15 cellular contexts compared by ENCODE assay signal in the genomic region with DNA sequence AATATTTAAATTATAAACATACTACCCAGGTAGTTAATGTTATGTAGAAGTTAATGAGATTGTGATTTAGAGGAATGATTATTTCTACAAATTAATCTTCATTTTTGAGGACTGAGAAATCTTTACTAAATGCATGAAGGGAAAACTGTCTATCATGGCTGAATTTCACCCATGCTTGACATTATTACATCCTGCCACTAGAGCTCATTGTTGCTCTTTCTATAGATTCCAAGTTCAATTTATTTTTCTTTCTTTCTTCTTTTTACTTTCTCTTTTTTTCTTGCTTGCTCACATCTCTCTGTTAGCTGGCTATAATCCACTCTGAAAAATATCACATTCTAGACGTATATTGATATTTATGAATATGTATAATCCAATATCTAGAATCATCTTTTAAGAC.
A peak's percentile ranks its signal among the peaks of the same experiment; 100 is the strongest.
DNase-seq lines count a peak whose midpoint lies in the region; ATAC-seq, FAIRE-seq and TF ChIP-seq lines count a peak whose summit lies in the region.
"Had no signal": no experiment of that assay in that cellular context is flagged by ENCODE, and none has a peak within 500 bp of the region (broad histone marks: within the 10 kb centered on the region; RNA-seq: fewer than 3 reads in every experiment).

No MANE protein-coding gene starts in this region.

- TF ChIP-seq RAD21 in HepG2 (CRISPR knock-in tag; IDR thresholded peaks at IDR 0.05), result no peak

- ATAC-seq in HepG2, result peak; percentile 56; the same call in 2 of the 3 replicates
- ATAC-seq in right lobe of liver, result no peak
- ATAC-seq: body of pancreas, left cardiac atrium had no signal

- H3K27ac ChIP-seq in HepG2 (ENCODE audit: extremely low read length, insufficient read depth, low read length) (no peak overlapping the region), right lobe of liver (no peak overlapping the region), OCI-LY7 (ENCODE audit: low read depth, low read length, poor library complexity, severe bottlenecking) (no peak overlapping the region)
- H3K27ac ChIP-seq: BLaER1, body of pancreas, prostate gland, upper lobe of left lung had no signal

- TF ChIP-seq EP300 in HepG2 (IDR thresholded peaks at IDR 0.05; ENCODE audit: low read depth in 2 of 2, low read length in 2 of 2) (no peak), HepG2 (CRISPR knock-in tag; IDR thresholded peaks at IDR 0.05; ENCODE audit: borderline replicate concordance) (no peak)

- H3K9ac ChIP-seq in HepG2 (ENCODE audit: insufficient read depth, low read depth, low read length), result no peak overlapping the region
- H3K9ac ChIP-seq: BLaER1 had no signal

- BruUV-seq in HepG2 (replicated peaks; lab: Mats Ljungman, UMichigan) (no TSS peak), OCI-LY7 (replicated peaks; lab: Mats Ljungman, UMichigan) (no TSS peak)

- intact Hi-C loops in HepG2 (cut with micrococcal nuclease; ENCODE audit: unreplicated experiment), result no loop called here
- intact Hi-C loops in right lobe of liver (cut with DNase I), result no loop called here
- intact Hi-C loops in OCI-LY7 (cut with micrococcal nuclease; ENCODE audit: unreplicated experiment), result no loop called here

- no peaks in the 10 kb centered on the region for H3K4me1 ChIP-seq in HepG2 (ENCODE audit: insufficient read depth, low read length)
- no peaks in the 10 kb centered on the region for H3K4me1 ChIP-seq in right lobe of liver
- no peaks in the 10 kb centered on the region for H3K4me1 ChIP-seq in OCI-LY7 (ENCODE audit: insufficient read depth, low read length, poor library complexity, severe bottlenecking)
- H3K4me1 ChIP-seq: BLaER1, body of pancreas, prostate gland, upper lobe of left lung had no signal

- H4K20me1 ChIP-seq in HepG2 (ENCODE audit: insufficient read depth, low read length) (no peaks in the 10 kb centered on the region), OCI-LY7 (ENCODE audit: insufficient read depth, low read length) (no peaks in the 10 kb centered on the region)
- H4K20me1 ChIP-seq: BLaER1 had no signal

- H3K4me1 Mint-ChIP-seq in endothelial cell (ENCODE audit: unreplicated experiment), result no peaks in the 10 kb centered on the region
- H3K4me1 Mint-ChIP-seq: IgD-negative memory B cell had no signal

- no peaks in the 10 kb centered on the region for H3K36me3 Mint-ChIP-seq in endothelial cell (ENCODE audit: low read depth, unreplicated experiment)
- H3K36me3 Mint-ChIP-seq: IgD-negative memory B cell had no signal

- H3K4me3 ChIP-seq in HepG2 (replicated peaks in 1 of 3; ENCODE audit: insufficient read depth in 1 of 3, low read depth in 2 of 3, low read length in 3 of 3), result no peak overlapping the region
- no peak overlapping the region for H3K4me3 ChIP-seq in right lobe of liver
- H3K4me3 ChIP-seq in OCI-LY7 (ENCODE audit: low read depth, low read length, poor library complexity, severe bottlenecking), result no peak overlapping the region
- H3K4me3 ChIP-seq: BLaER1, body of pancreas, prostate gland, upper lobe of left lung had no signal

- DNase-seq in HepG2 (ENCODE audit: low spot score), result no peak
- no peak for DNase-seq in right lobe of liver
- no peak for DNase-seq in OCI-LY7 (ENCODE audit: low spot score)
- no peak for DNase-seq in endothelial cell (ENCODE audit: low spot score)
- no peak for DNase-seq in foreskin melanocyte
- no peak for DNase-seq in stimulated activated CD4-positive, alpha-beta T cell treated with anti-CD3 and anti-CD28 coated beads, Interleukin-4, amount 100 ng/mL, for 24 hours
- no peak for DNase-seq in activated CD4-positive, alpha-beta T cell treated with anti-CD3 and anti-CD28 coated beads for 4 hours
- no peak for DNase-seq in NCI-H1048 (lab: John Stamatoyannopoulos, UW)
- DNase-seq: activated CD8-positive, alpha-beta memory T cell treated with anti-CD3 and anti-CD28 coated beads, Interleukin-2, amount 50 U/mL, for 48 hours; body of pancreas; left cardiac atrium; upper lobe of left lung had no signal

- no peaks in the 10 kb centered on the region for H3K36me3 ChIP-seq in HepG2 (replicated peaks in 1 of 2; ENCODE audit: control insufficient read depth in 1 of 2, insufficient read depth in 2 of 2, low read length in 2 of 2)
- H3K36me3 ChIP-seq in right lobe of liver, result no peaks in the 10 kb centered on the region
- H3K36me3 ChIP-seq in OCI-LY7 (ENCODE audit: insufficient read depth, low read length), result no peaks in the 10 kb centered on the region
- H3K36me3 ChIP-seq: BLaER1, prostate gland, upper lobe of left lung had no signal

- H3K27me3 ChIP-seq in HepG2 (ENCODE audit: control insufficient read depth in 1 of 2, insufficient read depth in 2 of 2, low read length in 2 of 2) (no peaks in the 10 kb centered on the region; a peak in 1 of 5 replicates), right lobe of liver (no peaks in the 10 kb centered on the region)
- H3K27me3 ChIP-seq: BLaER1, body of pancreas, upper lobe of left lung had no signal

- no peak overlapping the region for H3K4me2 ChIP-seq in HepG2 (ENCODE audit: low read depth, low read length)
- H3K4me2 ChIP-seq in OCI-LY7 (ENCODE audit: low read length), result no peak overlapping the region
- H3K4me2 ChIP-seq: BLaER1 had no signal

- H3K9me3 ChIP-seq in HepG2 (ENCODE audit: low read length) (no peaks in the 10 kb centered on the region), right lobe of liver (no peaks in the 10 kb centered on the region), OCI-LY7 (ENCODE audit: low read length) (no peaks in the 10 kb centered on the region)
- H3K9me3 ChIP-seq: BLaER1, body of pancreas, prostate gland, upper lobe of left lung had no signal

- no peaks in the 10 kb centered on the region for H3K9me2 ChIP-seq in OCI-LY7 (ENCODE audit: insufficient read depth, low read length)

- H3K79me2 ChIP-seq in HepG2 (ENCODE audit: insufficient read depth, low read length) (no peaks in the 10 kb centered on the region), OCI-LY7 (ENCODE audit: insufficient read depth, low read depth, low read length) (no peaks in the 10 kb centered on the region)

- H3K27ac Mint-ChIP-seq in endothelial cell (ENCODE audit: unreplicated experiment), result no peak overlapping the region
- H3K27ac Mint-ChIP-seq: IgD-negative memory B cell had no signal

- no peak overlapping the region for H2AFZ ChIP-seq in HepG2 (ENCODE audit: low read length)
- H2AFZ ChIP-seq in OCI-LY7 (ENCODE audit: low read length), result no peak overlapping the region

- 0% methylated on average over 1 of the region's 1 CpG for WGBS in HepG2 (ENCODE audit: low lambda C conversion rate)
- WGBS in right lobe of liver (ENCODE audit: insufficient coverage, low coverage, low lambda C conversion rate, missing lambda C conversion rate), result 50% methylated on average over 1 of the region's 1 CpG

- CTCF ChIA-PET in HepG2 (lab: Yijun Ruan, JAX; ENCODE audit: low intra/inter-chr PET ratio, low total read pairs) (no interaction called here), OCI-LY7 (lab: Charles Lee; ENCODE audit: unreplicated experiment) (no interaction called here)

- FAIRE-seq in HepG2 (lab: Jason Lieb, UNC), result no peak

- H3K27me3 Mint-ChIP-seq in endothelial cell (ENCODE audit: unreplicated experiment), result no peaks in the 10 kb centered on the region
- H3K27me3 Mint-ChIP-seq: IgD-negative memory B cell had no signal

- in situ Hi-C loops in HepG2 (cut with HindIII; ENCODE audit: extremely low pct_ligation_motif_present, low pct_unique_long_range_greater_than_20kb), result no loop called here

- POLR2A ChIA-PET in HepG2 (lab: Yijun Ruan, JAX), result no interaction called here
- POLR2A ChIA-PET in OCI-LY7 (lab: Charles Lee), result no interaction called here

- no peaks in the 10 kb centered on the region for H3K9me3 Mint-ChIP-seq in endothelial cell (ENCODE audit: unreplicated experiment)

- TF ChIP-seq POLR2A in HepG2 (IDR thresholded peaks at IDR 0.05; ENCODE audit: insufficient read depth in 1 of 2, low read depth in 2 of 2, low read length in 2 of 2), result no peak
- no peak for TF ChIP-seq POLR2A in right lobe of liver (IDR thresholded peaks at IDR 0.05)

- TF ChIP-seq CTCF in HepG2 (CRISPR knock-in tag; IDR thresholded peaks at IDR 0.05) (peak; percentile 23), right lobe of liver (IDR thresholded peaks at IDR 0.05) (peak in 2 of 4 donors; percentile 12 to 18), OCI-LY7 (conservative IDR thresholded peaks at IDR 0.05; ENCODE audit: low read length) (0 out of 2 replicates have a peak, but pooled peaks have one; percentile 27), endothelial cell (IDR thresholded peaks at IDR 0.05; ENCODE audit: unreplicated experiment) (peak; percentile 37)

- no peak overlapping the region for H3K4me3 Mint-ChIP-seq in endothelial cell (ENCODE audit: unreplicated experiment)
- H3K4me3 Mint-ChIP-seq: IgD-negative memory B cell had no signal

TF ChIP-seq in HepG2, 621 proteins besides CTCF, POLR2A, EP300 and RAD21:
- TF ChIP-seq, protein P1, sequence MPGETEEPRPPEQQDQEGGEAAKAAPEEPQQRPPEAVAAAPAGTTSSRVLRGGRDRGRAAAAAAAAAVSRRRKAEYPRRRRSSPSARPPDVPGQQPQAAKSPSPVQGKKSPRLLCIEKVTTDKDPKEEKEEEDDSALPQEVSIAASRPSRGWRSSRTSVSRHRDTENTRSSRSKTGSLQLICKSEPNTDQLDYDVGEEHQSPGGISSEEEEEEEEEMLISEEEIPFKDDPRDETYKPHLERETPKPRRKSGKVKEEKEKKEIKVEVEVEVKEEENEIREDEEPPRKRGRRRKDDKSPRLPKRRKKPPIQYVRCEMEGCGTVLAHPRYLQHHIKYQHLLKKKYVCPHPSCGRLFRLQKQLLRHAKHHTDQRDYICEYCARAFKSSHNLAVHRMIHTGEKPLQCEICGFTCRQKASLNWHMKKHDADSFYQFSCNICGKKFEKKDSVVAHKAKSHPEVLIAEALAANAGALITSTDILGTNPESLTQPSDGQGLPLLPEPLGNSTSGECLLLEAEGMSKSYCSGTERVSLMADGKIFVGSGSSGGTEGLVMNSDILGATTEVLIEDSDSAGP (CRISPR knock-in tag; IDR thresholded peaks at IDR 0.05; ENCODE audit: borderline replicate concordance), result no peak
- TF ChIP-seq MED13 (CRISPR knock-in tag; IDR thresholded peaks at IDR 0.05) (no peak), STAG1 (CRISPR knock-in tag; IDR thresholded peaks at IDR 0.05) (peak; percentile 51), MAZ (IDR thresholded peaks at IDR 0.05; ENCODE audit: borderline replicate concordance, low read depth, low read length) (no peak), MAZ (CRISPR knock-in tag; IDR thresholded peaks at IDR 0.05; ENCODE audit: low read depth) (no peak)
